ENCODE assay signal across 1 cellular context in the genomic region with DNA sequence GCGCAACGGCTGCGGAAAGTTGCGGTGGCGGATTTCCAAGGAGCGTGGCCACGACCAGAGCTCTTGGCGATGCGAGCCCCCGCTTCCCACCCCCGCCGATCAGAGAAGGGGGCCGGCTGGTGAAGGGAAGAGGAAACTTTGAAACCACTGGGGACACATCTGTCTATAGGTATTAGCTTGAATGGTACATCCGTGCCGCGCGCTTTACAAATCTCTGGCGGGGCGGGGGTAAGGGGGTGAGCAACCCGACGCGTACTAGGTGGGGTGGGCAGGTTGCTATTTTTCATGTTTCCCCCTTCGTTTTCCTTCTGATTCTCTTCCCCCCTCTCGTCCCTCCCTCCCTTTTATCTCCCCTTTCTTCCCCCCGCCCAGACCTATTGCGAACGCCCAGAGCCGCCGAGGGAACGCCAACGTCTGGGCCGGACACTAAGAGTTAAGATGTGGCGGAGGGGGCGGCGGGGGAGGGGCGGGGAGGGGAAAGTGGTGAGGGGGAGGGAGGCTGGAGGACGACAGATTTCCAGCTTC.
TF ChIP-seq lines count a peak whose summit lies in the region.

No MANE protein-coding gene starts in this region.

TF ChIP-seq in H1, 55 proteins besides CTCF, POLR2A, EP300 and RAD21:
- TF ChIP-seq POLR2AphosphoS5 (IDR thresholded peaks at IDR 0.05; ENCODE audit: low read depth, low read length): no peak
- no peak for TF ChIP-seq SIRT6 (IDR thresholded peaks at IDR 0.05; ENCODE audit: low read length)
- no peak for TF ChIP-seq RBBP5 (IDR thresholded peaks at IDR 0.05; ENCODE audit: borderline replicate concordance, low read depth, low read length)
- TF ChIP-seq KDM4A (IDR thresholded peaks at IDR 0.05; ENCODE audit: low read depth, low read length, severe bottlenecking): peak; percentile 20
- TF ChIP-seq JUN (IDR thresholded peaks at IDR 0.05; ENCODE audit: low read depth, low read length): no peak
- TF ChIP-seq, protein P1, sequence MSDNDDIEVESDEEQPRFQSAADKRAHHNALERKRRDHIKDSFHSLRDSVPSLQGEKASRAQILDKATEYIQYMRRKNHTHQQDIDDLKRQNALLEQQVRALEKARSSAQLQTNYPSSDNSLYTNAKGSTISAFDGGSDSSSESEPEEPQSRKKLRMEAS (IDR thresholded peaks at IDR 0.05): 0 out of 2 replicates have a peak, but pooled peaks have one; percentile 0
